Comparison of ENCODE assay signal across 8 cellular contexts in the genomic region with DNA sequence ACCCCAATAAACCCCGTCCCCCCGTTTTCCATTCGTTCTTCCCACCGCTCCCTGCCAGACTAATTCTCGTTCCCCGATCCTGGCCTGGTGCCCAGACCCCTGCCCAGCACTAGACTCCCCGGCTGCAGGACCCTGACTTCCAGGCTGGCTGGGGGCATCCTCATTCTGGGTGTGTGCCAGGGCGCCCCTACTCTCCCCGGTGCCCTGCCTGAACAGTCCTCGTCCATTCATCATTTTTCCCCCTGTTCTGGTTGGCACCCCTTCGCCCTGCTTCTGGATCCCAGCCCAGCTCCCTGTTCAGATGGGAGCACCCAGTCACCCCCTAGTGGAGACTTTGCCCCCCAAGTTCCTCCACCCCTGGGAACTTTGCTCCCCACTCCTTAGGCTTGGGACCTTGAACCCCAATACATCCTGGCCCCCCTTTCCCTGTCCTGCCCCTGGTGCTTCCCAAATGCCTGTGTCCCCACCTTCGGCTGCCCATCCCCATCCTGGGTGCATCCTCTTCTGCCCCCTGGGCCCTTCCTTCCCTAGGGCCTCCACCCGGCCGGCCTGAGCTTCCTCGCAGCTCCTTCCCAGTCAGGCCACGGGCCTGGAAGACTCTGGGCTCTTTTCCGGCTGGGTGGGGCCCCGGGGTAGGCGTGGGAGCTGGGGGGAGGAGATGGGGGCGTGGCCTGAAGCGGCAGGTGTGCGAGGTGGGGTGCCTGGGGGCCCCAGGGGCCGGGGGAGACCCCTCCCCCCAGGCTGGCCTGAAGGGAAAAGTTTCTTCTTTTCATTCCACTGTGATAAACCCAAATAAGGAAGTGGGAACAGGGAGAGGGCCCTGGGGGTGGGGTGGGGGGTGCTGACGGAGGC. TPM values are rescaled to one million over a fixed set of nuclear protein-coding genes. Genes with fewer than 3 reads are reported as not detected.
A peak's percentile ranks its signal among the peaks of the same experiment; 100 is the strongest.
DNase-seq lines count a peak whose midpoint lies in the region; ATAC-seq and TF ChIP-seq lines count a peak whose summit lies in the region.

No MANE protein-coding gene starts in this region.

- H3K9me3 ChIP-seq in DOHH2 (ENCODE audit: control insufficient read depth, insufficient read depth, low read length) (no peaks in the 10 kb centered on the region), skeletal muscle tissue (ENCODE audit: control insufficient read depth in 3 of 3, low read length in 3 of 3) (no peaks in the 10 kb centered on the region)

- peak overlapping the region; percentile 80 to 84 (median 81) for H3K9ac ChIP-seq in skeletal muscle tissue (ENCODE audit: low read depth in 1 of 3, low read length in 3 of 3)

- H3K27me3 Mint-ChIP-seq in activated naive CD8-positive, alpha-beta T cell, result no peaks in the 10 kb centered on the region

- peaks cover 38% of the 10 kb centered on the region for H3K4me1 ChIP-seq in DOHH2 (ENCODE audit: control insufficient read depth, low read length)
- H3K4me1 ChIP-seq in skeletal muscle tissue (ENCODE audit: control insufficient read depth in 3 of 3, insufficient read depth in 3 of 3, low read length in 3 of 3), result peaks cover 35 to 46% (median 39%) of the 10 kb centered on the region in 3 donors

- peak overlapping the region; percentile 95 for H3K4me3 ChIP-seq in DOHH2 (ENCODE audit: low read length)
- peak overlapping the region; percentile 59 for H3K4me3 ChIP-seq in Jurkat, Clone E6-1 (ENCODE audit: low read length)
- peak overlapping the region; percentile 73 to 78 (median 78) for H3K4me3 ChIP-seq in skeletal muscle tissue (ENCODE audit: low read length in 3 of 3)

- peak overlapping the region; percentile 89 for H3K4me3 Mint-ChIP-seq in activated naive CD8-positive, alpha-beta T cell

- H3K4me2 ChIP-seq in DOHH2 (ENCODE audit: low read length), result peak overlapping the region; percentile 97

- no peaks in the 10 kb centered on the region for H3K9me2 ChIP-seq in DOHH2 (replicated peaks; ENCODE audit: control insufficient read depth, low read length)

- peaks cover 5% of the 10 kb centered on the region; the same call in 1 of the 2 replicates for H4K20me1 ChIP-seq in DOHH2 (ENCODE audit: control insufficient read depth, insufficient read depth, low read depth, low read length)

- no peak for ATAC-seq in GM18511 (IDR thresholded peaks at IDR 0.05; ENCODE audit: unreplicated experiment)

- no peaks in the 10 kb centered on the region for H3K9me3 Mint-ChIP-seq in activated naive CD8-positive, alpha-beta T cell (ENCODE audit: low read depth)

- H3K36me3 ChIP-seq in DOHH2 (ENCODE audit: control insufficient read depth, low read length) (peaks cover 19% of the 10 kb centered on the region), skeletal muscle tissue (ENCODE audit: control insufficient read depth in 3 of 3, insufficient read depth in 3 of 3, low read length in 3 of 3) (peaks cover 8 to 14% (median 9%) of the 10 kb centered on the region in 3 donors)

- no peaks in the 10 kb centered on the region for H3K27me3 ChIP-seq in DOHH2 (ENCODE audit: control insufficient read depth, low read length)
- no peaks in the 10 kb centered on the region for H3K27me3 ChIP-seq in skeletal muscle tissue (ENCODE audit: control insufficient read depth in 3 of 3, insufficient read depth in 3 of 3, low read length in 3 of 3)

- no peak for DNase-seq in Jurkat, Clone E6-1 (ENCODE audit: low read depth, low spot score)
- DNase-seq in hepatic stellate cell (ENCODE audit: low spot score) (peak; percentile 85), NCI-H510A (lab: John Stamatoyannopoulos, UW) (no peak)
- DNase-seq in stimulated activated naive CD4-positive, alpha-beta T cell treated with Interleukin-2 at 50 U/mL for 16 hours (lab: John Stamatoyannopoulos, UW), result no peak

- H3K27ac ChIP-seq in DOHH2 (ENCODE audit: low read depth, low read length) (peak overlapping the region; percentile 5; the same call in 1 of the 2 replicates), skeletal muscle tissue (ENCODE audit: low read depth, low read length) (no peak overlapping the region)

- H3K36me3 Mint-ChIP-seq in activated naive CD8-positive, alpha-beta T cell, result no peaks in the 10 kb centered on the region

- peak; percentile 76 for TF ChIP-seq CTCF in DOHH2 (IDR thresholded peaks at IDR 0.05; ENCODE audit: low read depth, low read length, poor library complexity, severe bottlenecking)

- H3K4me1 Mint-ChIP-seq in activated naive CD8-positive, alpha-beta T cell (ENCODE audit: low read depth), result peaks cover 15% of the 10 kb centered on the region

- H3K27ac Mint-ChIP-seq in activated naive CD8-positive, alpha-beta T cell, result peak overlapping the region; percentile 41

- H3F3A ChIP-seq in DOHH2 (ENCODE audit: control insufficient read depth, insufficient read depth), result peaks cover 16% of the 10 kb centered on the region

- peaks cover 15% of the 10 kb centered on the region for H3K79me2 ChIP-seq in DOHH2 (ENCODE audit: control insufficient read depth, low read length)

RNA-seq across cellular contexts. Expression of a gene that starts 0.9 kb away (rescaled TPM):
- polyA plus RNA-seq in Jurkat, Clone E6-1 (2012; ENCODE audit: insufficient read depth, insufficient read length), result 13.5 TPM
- 9.4 TPM for total RNA-seq in skeletal muscle tissue

RNA-seq across cellular contexts. Expression of a gene that starts 5.5 kb away (rescaled TPM):
- polyA plus RNA-seq in Jurkat, Clone E6-1 (2012; ENCODE audit: insufficient read depth, insufficient read length), result 339 TPM
- total RNA-seq in skeletal muscle tissue, result 95.0 TPM

RNA-seq across cellular contexts. Expression of a gene that starts 11.3 kb away (rescaled TPM):
- 113 TPM for polyA plus RNA-seq in Jurkat, Clone E6-1 (2012; ENCODE audit: insufficient read depth, insufficient read length)
- total RNA-seq in skeletal muscle tissue, result 26.1 TPM

RNA-seq across cellular contexts. Expression of a gene that starts 17.8 kb away (rescaled TPM):
- 119 TPM for polyA plus RNA-seq in Jurkat, Clone E6-1 (2012; ENCODE audit: insufficient read depth, insufficient read length)
- 24.5 TPM for total RNA-seq in skeletal muscle tissue

RNA-seq across cellular contexts. Expression of a gene that starts 21.9 kb away (rescaled TPM):
- polyA plus RNA-seq in Jurkat, Clone E6-1 (2012; ENCODE audit: insufficient read depth, insufficient read length), result 45.4 TPM
- total RNA-seq in skeletal muscle tissue, result 18.8 TPM
